In genomic region chr10:84665883-84666463, GRCh38 we compare ENCODE assay signal across 9 cellular contexts.
DNase-seq lines count a peak whose midpoint lies in the region; TF ChIP-seq lines count a peak whose summit lies in the region.
"Had no signal": no experiment of that assay in that cellular context is flagged by ENCODE, and none has a peak within 500 bp of the region (broad histone marks: within the 10 kb centered on the region; RNA-seq: fewer than 3 reads in every experiment).

No MANE protein-coding gene starts in this region.

- H3K27me3 Mint-ChIP-seq in HFFc6 (ENCODE audit: insufficient read depth), result no peaks in the 10 kb centered on the region

- peaks cover 4% of the 10 kb centered on the region; the same call in 1 of the 2 replicates for H3K9me3 Mint-ChIP-seq in HFFc6
- H3K9me3 Mint-ChIP-seq: activated B cell treated with CpG ODN at 0.5 μM for 24 hours had no signal

- WGBS in iPS DF 6.9 (ENCODE audit: insufficient coverage, insufficient read length), result no CpG with 5 or more reads among the region's 9 CpGs

- no peak overlapping the region for H3K27ac Mint-ChIP-seq in HFFc6
- H3K27ac Mint-ChIP-seq: activated B cell treated with CpG ODN at 0.5 μM for 24 hours had no signal

- H3K27me3 ChIP-seq in iPS DF 6.9 (ENCODE audit: control insufficient read depth, insufficient read depth, low read length), result no peaks in the 10 kb centered on the region

- no peak overlapping the region for H3K4me3 Mint-ChIP-seq in HFFc6
- H3K4me3 Mint-ChIP-seq: activated B cell treated with CpG ODN at 0.5 μM for 24 hours had no signal

- H3K36me3 ChIP-seq in iPS DF 6.9 (ENCODE audit: control insufficient read depth, insufficient read depth, low read length), result no peaks in the 10 kb centered on the region

- DNase-seq in NCI-H146 (lab: John Stamatoyannopoulos, UW) (peak; percentile 29), NCI-H146 treated with DMSO at 0.1 percent for 48 hours (lab: John Stamatoyannopoulos, UW; ENCODE audit: unreplicated experiment) (no peak), HFFc6 (no peak), OCI-M1 (lab: John Stamatoyannopoulos, UW) (peak; percentile 58), iPS DF 6.9 (ENCODE audit: low read depth, low spot score) (peak; percentile 60), middle frontal gyrus (ENCODE audit: extremely low spot score, low spot score) (no peak), hypothalamus (lab: John Stamatoyannopoulos, UW) (no peak)
- no peak for DNase-seq in activated CD8-positive, alpha-beta memory T cell treated with anti-CD3 and anti-CD28 coated beads for 24 hours
- DNase-seq: activated B cell treated with CpG ODN at 0.5 μM for 24 hours had no signal

- no peaks in the 10 kb centered on the region for H3K36me3 Mint-ChIP-seq in HFFc6 (ENCODE audit: low read depth)

- H3K4me3 ChIP-seq in iPS DF 6.9 (ENCODE audit: low read length), result no peak overlapping the region

- H3K27ac ChIP-seq in iPS DF 6.9 (ENCODE audit: low read length), result no peak overlapping the region

- H3K9me3 ChIP-seq in iPS DF 6.9 (ENCODE audit: control insufficient read depth, insufficient read depth, low read length), result no peaks in the 10 kb centered on the region

- H3K4me1 ChIP-seq in iPS DF 6.9 (ENCODE audit: control insufficient read depth, insufficient read depth, low read length), result no peaks in the 10 kb centered on the region

- TF ChIP-seq CTCF in HFFc6 (IDR thresholded peaks at IDR 0.05), result peak; percentile 24; the same call in 1 of the 2 replicates

- H3K4me1 Mint-ChIP-seq in HFFc6 (ENCODE audit: low read depth), result no peaks in the 10 kb centered on the region
- H3K4me1 Mint-ChIP-seq: activated B cell treated with CpG ODN at 0.5 μM for 24 hours had no signal

Comparison
In these comparisons a context has a peak if more than half of its experiments do, and no peak if none do; other contexts are left out.
1. DNase-seq: peak in NCI-H146 (single experiment), OCI-M1 (single experiment) and iPS DF 6.9 (single experiment); none in NCI-H146 treated with DMSO at 0.1 percent for 48 hours (single experiment), HFFc6 (single experiment), middle frontal gyrus (single experiment), activated CD8-positive, alpha-beta memory T cell treated with anti-CD3 and anti-CD28 coated beads for 24 hours (single experiment) and hypothalamus (0 of 51).